Comparison of ENCODE assay signal across 1 cellular context in the genomic region with DNA sequence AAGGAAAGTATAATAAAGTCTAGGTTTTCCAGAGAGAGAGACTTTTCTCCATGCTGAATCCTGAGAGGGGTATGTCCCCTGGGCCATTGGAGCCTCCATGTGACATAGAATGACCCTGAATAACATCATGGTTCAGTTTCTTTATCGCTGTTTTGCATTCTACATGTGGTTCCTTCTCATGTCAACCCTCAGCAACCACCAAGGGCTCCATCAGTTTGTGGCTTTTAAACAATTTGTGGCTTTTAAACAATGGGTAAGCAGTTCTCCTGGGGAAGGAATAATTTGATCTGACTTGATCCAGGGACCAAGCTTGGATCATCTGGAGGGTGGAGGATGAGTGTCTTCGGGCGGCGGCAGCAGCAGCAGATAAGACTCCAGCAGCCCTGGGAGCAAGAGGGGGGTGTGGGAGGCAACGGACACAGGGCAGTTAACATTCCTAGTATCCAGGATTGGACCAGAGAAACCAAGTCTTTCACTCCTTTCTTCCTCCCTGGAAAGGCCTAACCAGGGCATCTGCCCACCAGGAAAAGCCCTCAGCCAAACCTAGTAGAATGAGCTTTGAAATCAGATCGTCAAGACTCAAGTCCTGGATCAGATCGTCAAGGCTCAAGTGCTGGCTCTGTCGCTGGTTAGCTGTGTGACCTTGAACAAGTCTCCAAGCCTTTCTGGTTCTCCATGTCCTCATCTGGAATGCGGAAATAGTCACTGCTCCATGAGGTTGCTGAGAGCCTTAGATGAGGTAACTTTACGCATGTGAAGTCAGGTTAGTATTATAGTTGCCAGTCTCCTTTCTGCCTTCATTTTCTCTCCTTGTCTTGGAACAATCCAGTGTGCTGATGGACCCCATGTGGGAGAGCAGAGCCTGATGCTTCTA.
A peak's percentile ranks its signal among the peaks of the same experiment; 100 is the strongest.
TF ChIP-seq lines count a peak whose summit lies in the region.

No MANE protein-coding gene starts in this region.

TF ChIP-seq in K562, 482 proteins besides CTCF, POLR2A, EP300 and RAD21 (continued from another document and continues in another):
- no peak for TF ChIP-seq DMBX1 (CRISPR knock-in tag; IDR thresholded peaks at IDR 0.05; ENCODE audit: borderline replicate concordance)
- no peak for TF ChIP-seq FOXJ2 (tag; IDR thresholded peaks at IDR 0.05)
- TF ChIP-seq MCM2 (IDR thresholded peaks at IDR 0.05; ENCODE audit: low read depth), result no peak
- TF ChIP-seq ZNF445 (CRISPR knock-in tag; IDR thresholded peaks at IDR 0.05; ENCODE audit: low read depth), result no peak
- no peak for TF ChIP-seq ZKSCAN1 (IDR thresholded peaks at IDR 0.05; ENCODE audit: low read depth, low read length)
- TF ChIP-seq, protein P1, sequence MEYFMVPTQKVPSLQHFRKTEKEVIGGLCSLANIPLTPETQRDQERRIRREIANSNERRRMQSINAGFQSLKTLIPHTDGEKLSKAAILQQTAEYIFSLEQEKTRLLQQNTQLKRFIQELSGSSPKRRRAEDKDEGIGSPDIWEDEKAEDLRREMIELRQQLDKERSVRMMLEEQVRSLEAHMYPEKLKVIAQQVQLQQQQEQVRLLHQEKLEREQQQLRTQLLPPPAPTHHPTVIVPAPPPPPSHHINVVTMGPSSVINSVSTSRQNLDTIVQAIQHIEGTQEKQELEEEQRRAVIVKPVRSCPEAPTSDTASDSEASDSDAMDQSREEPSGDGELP (CRISPR knock-in tag; IDR thresholded peaks at IDR 0.05; ENCODE audit: borderline replicate concordance), result no peak
- no peak for TF ChIP-seq PCBP2 (IDR thresholded peaks at IDR 0.05; ENCODE audit: low read depth, low read length, poor library complexity, severe bottlenecking)
- TF ChIP-seq NFE2L1 (tag; IDR thresholded peaks at IDR 0.05; ENCODE audit: borderline replicate concordance, low read depth), result no peak
- no peak for TF ChIP-seq SRF (CRISPR knock-in tag; IDR thresholded peaks at IDR 0.05)
- no peak for TF ChIP-seq TAF1 (IDR thresholded peaks at IDR 0.05; ENCODE audit: control insufficient read depth, extremely low read depth, insufficient read depth, low read length, severe bottlenecking)
- TF ChIP-seq, protein P2, sequence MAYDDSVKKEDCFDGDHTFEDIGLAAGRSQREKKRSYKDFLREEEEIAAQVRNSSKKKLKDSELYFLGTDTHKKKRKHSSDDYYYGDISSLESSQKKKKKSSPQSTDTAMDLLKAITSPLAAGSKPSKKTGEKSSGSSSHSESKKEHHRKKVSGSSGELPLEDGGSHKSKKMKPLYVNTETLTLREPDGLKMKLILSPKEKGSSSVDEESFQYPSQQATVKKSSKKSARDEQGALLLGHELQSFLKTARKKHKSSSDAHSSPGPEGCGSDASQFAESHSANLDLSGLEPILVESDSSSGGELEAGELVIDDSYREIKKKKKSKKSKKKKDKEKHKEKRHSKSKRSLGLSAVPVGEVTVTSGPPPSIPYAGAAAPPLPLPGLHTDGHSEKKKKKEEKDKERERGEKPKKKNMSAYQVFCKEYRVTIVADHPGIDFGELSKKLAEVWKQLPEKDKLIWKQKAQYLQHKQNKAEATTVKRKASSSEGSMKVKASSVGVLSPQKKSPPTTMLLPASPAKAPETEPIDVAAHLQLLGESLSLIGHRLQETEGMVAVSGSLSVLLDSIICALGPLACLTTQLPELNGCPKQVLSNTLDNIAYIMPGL (CRISPR knock-in tag; IDR thresholded peaks at IDR 0.05), result no peak
- TF ChIP-seq ZNF324 (CRISPR knock-in tag; IDR thresholded peaks at IDR 0.05), result no peak
- no peak for TF ChIP-seq MXI1 (IDR thresholded peaks at IDR 0.05; ENCODE audit: low read depth, low read length)
- TF ChIP-seq FOXJ3 (CRISPR knock-in tag; IDR thresholded peaks at IDR 0.05), result no peak
- TF ChIP-seq, protein P3, sequence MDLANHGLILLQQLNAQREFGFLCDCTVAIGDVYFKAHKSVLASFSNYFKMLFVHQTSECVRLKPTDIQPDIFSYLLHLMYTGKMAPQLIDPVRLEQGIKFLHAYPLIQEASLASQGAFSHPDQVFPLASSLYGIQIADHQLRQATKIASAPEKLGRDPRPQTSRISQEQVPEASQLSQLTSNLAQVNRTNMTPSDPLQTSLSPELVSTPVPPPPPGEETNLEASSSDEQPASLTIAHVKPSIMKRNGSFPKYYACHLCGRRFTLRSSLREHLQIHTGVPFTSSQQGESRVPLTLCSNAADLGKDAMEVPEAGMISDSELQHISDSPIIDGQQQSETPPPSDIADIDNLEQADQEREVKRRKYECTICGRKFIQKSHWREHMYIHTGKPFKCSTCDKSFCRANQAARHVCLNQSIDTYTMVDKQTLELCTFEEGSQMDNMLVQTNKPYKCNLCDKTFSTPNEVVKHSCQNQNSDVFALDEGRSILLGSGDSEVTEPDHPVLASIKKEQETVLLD (IDR thresholded peaks at IDR 0.05), result no peak
- no peak for TF ChIP-seq SAP30 (IDR thresholded peaks at IDR 0.05; ENCODE audit: borderline replicate concordance, insufficient read depth, low read depth, low read length, poor library complexity, severe bottlenecking)
- TF ChIP-seq, protein P4, sequence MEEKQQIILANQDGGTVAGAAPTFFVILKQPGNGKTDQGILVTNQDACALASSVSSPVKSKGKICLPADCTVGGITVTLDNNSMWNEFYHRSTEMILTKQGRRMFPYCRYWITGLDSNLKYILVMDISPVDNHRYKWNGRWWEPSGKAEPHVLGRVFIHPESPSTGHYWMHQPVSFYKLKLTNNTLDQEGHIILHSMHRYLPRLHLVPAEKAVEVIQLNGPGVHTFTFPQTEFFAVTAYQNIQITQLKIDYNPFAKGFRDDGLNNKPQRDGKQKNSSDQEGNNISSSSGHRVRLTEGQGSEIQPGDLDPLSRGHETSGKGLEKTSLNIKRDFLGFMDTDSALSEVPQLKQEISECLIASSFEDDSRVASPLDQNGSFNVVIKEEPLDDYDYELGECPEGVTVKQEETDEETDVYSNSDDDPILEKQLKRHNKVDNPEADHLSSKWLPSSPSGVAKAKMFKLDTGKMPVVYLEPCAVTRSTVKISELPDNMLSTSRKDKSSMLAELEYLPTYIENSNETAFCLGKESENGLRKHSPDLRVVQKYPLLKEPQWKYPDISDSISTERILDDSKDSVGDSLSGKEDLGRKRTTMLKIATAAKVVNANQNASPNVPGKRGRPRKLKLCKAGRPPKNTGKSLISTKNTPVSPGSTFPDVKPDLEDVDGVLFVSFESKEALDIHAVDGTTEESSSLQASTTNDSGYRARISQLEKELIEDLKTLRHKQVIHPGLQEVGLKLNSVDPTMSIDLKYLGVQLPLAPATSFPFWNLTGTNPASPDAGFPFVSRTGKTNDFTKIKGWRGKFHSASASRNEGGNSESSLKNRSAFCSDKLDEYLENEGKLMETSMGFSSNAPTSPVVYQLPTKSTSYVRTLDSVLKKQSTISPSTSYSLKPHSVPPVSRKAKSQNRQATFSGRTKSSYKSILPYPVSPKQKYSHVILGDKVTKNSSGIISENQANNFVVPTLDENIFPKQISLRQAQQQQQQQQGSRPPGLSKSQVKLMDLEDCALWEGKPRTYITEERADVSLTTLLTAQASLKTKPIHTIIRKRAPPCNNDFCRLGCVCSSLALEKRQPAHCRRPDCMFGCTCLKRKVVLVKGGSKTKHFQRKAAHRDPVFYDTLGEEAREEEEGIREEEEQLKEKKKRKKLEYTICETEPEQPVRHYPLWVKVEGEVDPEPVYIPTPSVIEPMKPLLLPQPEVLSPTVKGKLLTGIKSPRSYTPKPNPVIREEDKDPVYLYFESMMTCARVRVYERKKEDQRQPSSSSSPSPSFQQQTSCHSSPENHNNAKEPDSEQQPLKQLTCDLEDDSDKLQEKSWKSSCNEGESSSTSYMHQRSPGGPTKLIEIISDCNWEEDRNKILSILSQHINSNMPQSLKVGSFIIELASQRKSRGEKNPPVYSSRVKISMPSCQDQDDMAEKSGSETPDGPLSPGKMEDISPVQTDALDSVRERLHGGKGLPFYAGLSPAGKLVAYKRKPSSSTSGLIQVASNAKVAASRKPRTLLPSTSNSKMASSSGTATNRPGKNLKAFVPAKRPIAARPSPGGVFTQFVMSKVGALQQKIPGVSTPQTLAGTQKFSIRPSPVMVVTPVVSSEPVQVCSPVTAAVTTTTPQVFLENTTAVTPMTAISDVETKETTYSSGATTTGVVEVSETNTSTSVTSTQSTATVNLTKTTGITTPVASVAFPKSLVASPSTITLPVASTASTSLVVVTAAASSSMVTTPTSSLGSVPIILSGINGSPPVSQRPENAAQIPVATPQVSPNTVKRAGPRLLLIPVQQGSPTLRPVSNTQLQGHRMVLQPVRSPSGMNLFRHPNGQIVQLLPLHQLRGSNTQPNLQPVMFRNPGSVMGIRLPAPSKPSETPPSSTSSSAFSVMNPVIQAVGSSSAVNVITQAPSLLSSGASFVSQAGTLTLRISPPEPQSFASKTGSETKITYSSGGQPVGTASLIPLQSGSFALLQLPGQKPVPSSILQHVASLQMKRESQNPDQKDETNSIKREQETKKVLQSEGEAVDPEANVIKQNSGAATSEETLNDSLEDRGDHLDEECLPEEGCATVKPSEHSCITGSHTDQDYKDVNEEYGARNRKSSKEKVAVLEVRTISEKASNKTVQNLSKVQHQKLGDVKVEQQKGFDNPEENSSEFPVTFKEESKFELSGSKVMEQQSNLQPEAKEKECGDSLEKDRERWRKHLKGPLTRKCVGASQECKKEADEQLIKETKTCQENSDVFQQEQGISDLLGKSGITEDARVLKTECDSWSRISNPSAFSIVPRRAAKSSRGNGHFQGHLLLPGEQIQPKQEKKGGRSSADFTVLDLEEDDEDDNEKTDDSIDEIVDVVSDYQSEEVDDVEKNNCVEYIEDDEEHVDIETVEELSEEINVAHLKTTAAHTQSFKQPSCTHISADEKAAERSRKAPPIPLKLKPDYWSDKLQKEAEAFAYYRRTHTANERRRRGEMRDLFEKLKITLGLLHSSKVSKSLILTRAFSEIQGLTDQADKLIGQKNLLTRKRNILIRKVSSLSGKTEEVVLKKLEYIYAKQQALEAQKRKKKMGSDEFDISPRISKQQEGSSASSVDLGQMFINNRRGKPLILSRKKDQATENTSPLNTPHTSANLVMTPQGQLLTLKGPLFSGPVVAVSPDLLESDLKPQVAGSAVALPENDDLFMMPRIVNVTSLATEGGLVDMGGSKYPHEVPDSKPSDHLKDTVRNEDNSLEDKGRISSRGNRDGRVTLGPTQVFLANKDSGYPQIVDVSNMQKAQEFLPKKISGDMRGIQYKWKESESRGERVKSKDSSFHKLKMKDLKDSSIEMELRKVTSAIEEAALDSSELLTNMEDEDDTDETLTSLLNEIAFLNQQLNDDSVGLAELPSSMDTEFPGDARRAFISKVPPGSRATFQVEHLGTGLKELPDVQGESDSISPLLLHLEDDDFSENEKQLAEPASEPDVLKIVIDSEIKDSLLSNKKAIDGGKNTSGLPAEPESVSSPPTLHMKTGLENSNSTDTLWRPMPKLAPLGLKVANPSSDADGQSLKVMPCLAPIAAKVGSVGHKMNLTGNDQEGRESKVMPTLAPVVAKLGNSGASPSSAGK (IDR thresholded peaks at IDR 0.05), result no peak
- no peak for TF ChIP-seq EGR1 (conservative IDR thresholded peaks at IDR 0.05)
- no peak for TF ChIP-seq RHOXF2B (CRISPR knock-in tag; conservative IDR thresholded peaks at IDR 0.05)
- TF ChIP-seq, protein P5, sequence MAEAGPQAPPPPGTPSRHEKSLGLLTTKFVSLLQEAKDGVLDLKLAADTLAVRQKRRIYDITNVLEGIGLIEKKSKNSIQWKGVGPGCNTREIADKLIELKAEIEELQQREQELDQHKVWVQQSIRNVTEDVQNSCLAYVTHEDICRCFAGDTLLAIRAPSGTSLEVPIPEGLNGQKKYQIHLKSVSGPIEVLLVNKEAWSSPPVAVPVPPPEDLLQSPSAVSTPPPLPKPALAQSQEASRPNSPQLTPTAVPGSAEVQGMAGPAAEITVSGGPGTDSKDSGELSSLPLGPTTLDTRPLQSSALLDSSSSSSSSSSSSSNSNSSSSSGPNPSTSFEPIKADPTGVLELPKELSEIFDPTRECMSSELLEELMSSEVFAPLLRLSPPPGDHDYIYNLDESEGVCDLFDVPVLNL (CRISPR knock-in tag; IDR thresholded peaks at IDR 0.05; ENCODE audit: low read depth), result no peak
- TF ChIP-seq XRCC4 (IDR thresholded peaks at IDR 0.05; ENCODE audit: extremely low read depth, insufficient read depth, insufficient read length), result no peak
- TF ChIP-seq, protein P6, sequence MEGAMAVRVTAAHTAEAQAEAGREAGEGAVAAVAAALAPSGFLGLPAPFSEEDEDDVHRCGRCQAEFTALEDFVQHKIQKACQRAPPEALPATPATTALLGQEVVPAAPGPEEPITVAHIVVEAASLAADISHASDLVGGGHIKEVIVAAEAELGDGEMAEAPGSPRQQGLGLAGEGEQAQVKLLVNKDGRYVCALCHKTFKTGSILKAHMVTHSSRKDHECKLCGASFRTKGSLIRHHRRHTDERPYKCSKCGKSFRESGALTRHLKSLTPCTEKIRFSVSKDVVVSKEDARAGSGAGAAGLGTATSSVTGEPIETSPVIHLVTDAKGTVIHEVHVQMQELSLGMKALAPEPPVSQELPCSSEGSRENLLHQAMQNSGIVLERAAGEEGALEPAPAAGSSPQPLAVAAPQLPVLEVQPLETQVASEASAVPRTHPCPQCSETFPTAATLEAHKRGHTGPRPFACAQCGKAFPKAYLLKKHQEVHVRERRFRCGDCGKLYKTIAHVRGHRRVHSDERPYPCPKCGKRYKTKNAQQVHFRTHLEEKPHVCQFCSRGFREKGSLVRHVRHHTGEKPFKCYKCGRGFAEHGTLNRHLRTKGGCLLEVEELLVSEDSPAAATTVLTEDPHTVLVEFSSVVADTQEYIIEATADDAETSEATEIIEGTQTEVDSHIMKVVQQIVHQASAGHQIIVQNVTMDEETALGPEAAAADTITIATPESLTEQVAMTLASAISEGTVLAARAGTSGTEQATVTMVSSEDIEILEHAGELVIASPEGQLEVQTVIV (CRISPR knock-in tag; IDR thresholded peaks at IDR 0.05; ENCODE audit: borderline replicate concordance), result no peak
- no peak for TF ChIP-seq MTA2 (IDR thresholded peaks at IDR 0.05; ENCODE audit: low read depth)
- TF ChIP-seq ZNF197 (CRISPR knock-in tag; IDR thresholded peaks at IDR 0.05; ENCODE audit: low read depth), result no peak
- no peak for TF ChIP-seq ARHGAP35 (IDR thresholded peaks at IDR 0.05; ENCODE audit: partially characterized antibody)
- TF ChIP-seq, protein P7, sequence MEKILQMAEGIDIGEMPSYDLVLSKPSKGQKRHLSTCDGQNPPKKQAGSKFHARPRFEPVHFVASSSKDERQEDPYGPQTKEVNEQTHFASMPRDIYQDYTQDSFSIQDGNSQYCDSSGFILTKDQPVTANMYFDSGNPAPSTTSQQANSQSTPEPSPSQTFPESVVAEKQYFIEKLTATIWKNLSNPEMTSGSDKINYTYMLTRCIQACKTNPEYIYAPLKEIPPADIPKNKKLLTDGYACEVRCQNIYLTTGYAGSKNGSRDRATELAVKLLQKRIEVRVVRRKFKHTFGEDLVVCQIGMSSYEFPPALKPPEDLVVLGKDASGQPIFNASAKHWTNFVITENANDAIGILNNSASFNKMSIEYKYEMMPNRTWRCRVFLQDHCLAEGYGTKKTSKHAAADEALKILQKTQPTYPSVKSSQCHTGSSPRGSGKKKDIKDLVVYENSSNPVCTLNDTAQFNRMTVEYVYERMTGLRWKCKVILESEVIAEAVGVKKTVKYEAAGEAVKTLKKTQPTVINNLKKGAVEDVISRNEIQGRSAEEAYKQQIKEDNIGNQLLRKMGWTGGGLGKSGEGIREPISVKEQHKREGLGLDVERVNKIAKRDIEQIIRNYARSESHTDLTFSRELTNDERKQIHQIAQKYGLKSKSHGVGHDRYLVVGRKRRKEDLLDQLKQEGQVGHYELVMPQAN (IDR thresholded peaks at IDR 0.05; ENCODE audit: borderline replicate concordance), result no peak
- TF ChIP-seq RB1 (IDR thresholded peaks at IDR 0.05; ENCODE audit: low read depth), result no peak
- peak; percentile 34; the same call in 1 of the 2 replicates for TF ChIP-seq ESRRA (IDR thresholded peaks at IDR 0.05; ENCODE audit: borderline replicate concordance, low read depth)
- no peak for TF ChIP-seq CEBPB (tag; IDR thresholded peaks at IDR 0.05)
- TF ChIP-seq ZBTB1 (CRISPR knock-in tag; IDR thresholded peaks at IDR 0.05; ENCODE audit: borderline replicate concordance, low read depth), result peak; percentile 49; the same call in 1 of the 2 replicates
- no peak for TF ChIP-seq ZNF224 (CRISPR knock-in tag; IDR thresholded peaks at IDR 0.05)
- no peak for TF ChIP-seq ZBTB17 (CRISPR knock-in tag; IDR thresholded peaks at IDR 0.05)
- 0 out of 4 replicates have a peak, but pooled peaks of 1 of the 2 experiments have one; percentile 30 for TF ChIP-seq TEAD1 (CRISPR knock-in tag; IDR thresholded peaks at IDR 0.05)
- TF ChIP-seq NUFIP1 (IDR thresholded peaks at IDR 0.05; ENCODE audit: partially characterized antibody), result no peak
- TF ChIP-seq XRCC3 (IDR thresholded peaks at IDR 0.05), result no peak
- no peak for TF ChIP-seq ELF4 (CRISPR knock-in tag; IDR thresholded peaks at IDR 0.05)
